Comparison of ENCODE assay signal across 15 cellular contexts in the genomic region with DNA sequence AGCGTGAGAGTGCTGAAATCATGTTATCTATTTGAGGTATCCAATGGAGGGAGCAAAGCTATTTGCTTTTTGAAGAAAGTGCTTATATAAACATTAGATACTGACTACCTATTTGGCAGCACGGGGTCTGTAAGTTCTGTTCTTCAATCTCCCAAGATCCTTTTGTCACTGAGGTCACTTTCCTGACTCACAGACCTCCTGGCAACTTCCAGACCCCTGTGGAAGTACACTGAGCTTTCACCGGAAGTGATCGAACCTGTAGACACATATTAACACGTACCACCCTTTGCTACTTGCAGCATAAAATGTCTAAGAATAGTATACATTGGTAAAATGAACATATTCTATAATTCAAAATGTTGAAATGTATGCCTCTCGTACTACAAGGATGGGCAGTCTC.
DNase-seq lines count a peak whose midpoint lies in the region; ATAC-seq, FAIRE-seq and TF ChIP-seq lines count a peak whose summit lies in the region.
"Had no signal": no experiment of that assay in that cellular context is flagged by ENCODE, and none has a peak within 500 bp of the region (broad histone marks: within the 10 kb centered on the region; RNA-seq: fewer than 3 reads in every experiment).

No MANE protein-coding gene starts in this region.

- no peak overlapping the region for H3K9ac ChIP-seq in astrocyte (ENCODE audit: low read length)
- H3K9ac ChIP-seq: BLaER1 treated with 17β-estradiol and CSF1 and Interleukin-3, amounts not matched to agents 10 nM and 100 nM had no signal

- H3K9me3 Mint-ChIP-seq in astrocyte (ENCODE audit: unreplicated experiment): peaks cover 11% of the 10 kb centered on the region
- H3K9me3 Mint-ChIP-seq in osteocyte (ENCODE audit: unreplicated experiment): peaks cover 18% of the 10 kb centered on the region

- peak; percentile 40 for DNase-seq in Daoy (ENCODE audit: low read depth)
- DNase-seq in astrocyte (ENCODE audit: low read depth): no peak
- DNase-seq in heart right ventricle: no peak
- no peak for DNase-seq in osteocyte (ENCODE audit: extremely low spot score, unreplicated experiment)
- no peak for DNase-seq in NCI-H146 treated with DMSO at 0.1 percent for 48 hours (lab: John Stamatoyannopoulos, UW; ENCODE audit: unreplicated experiment)
- DNase-seq in hippocampal formation (lab: John Stamatoyannopoulos, UW): no peak
- DNase-seq: ACHN; CD4-positive, CD25-positive, alpha-beta regulatory T cell; DMS 273 treated with DMSO at 0.1 percent for 48 hours had no signal

- H3K4me2 ChIP-seq in astrocyte (ENCODE audit: low read length): no peak overlapping the region

- no peaks in the 10 kb centered on the region for H3K36me3 ChIP-seq in astrocyte (ENCODE audit: insufficient read depth, low read length)
- no peaks in the 10 kb centered on the region for H3K36me3 ChIP-seq in heart right ventricle
- H3K36me3 ChIP-seq: BLaER1 treated with 17β-estradiol and CSF1 and Interleukin-3, amounts not matched to agents 10 nM and 100 nM had no signal

- H3K36me3 Mint-ChIP-seq in astrocyte (ENCODE audit: low read depth, unreplicated experiment) (no peaks in the 10 kb centered on the region), osteocyte (ENCODE audit: unreplicated experiment) (peaks cover 3% of the 10 kb centered on the region)
- H3K36me3 Mint-ChIP-seq: CD4-positive, CD25-positive, alpha-beta regulatory T cell had no signal

- ATAC-seq in heart right ventricle: peak in 1 of 8 donors; percentile 36
- ATAC-seq in GM18858 (IDR thresholded peaks at IDR 0.05; ENCODE audit: unreplicated experiment): no peak
- no peak for ATAC-seq in GM21367 (IDR thresholded peaks at IDR 0.05; ENCODE audit: unreplicated experiment)
- ATAC-seq: GM12878, HCT116 had no signal

- H3K27me3 Mint-ChIP-seq in astrocyte (ENCODE audit: low read depth, unreplicated experiment) (no peaks in the 10 kb centered on the region), osteocyte (ENCODE audit: unreplicated experiment) (no peaks in the 10 kb centered on the region)
- H3K27me3 Mint-ChIP-seq: CD4-positive, CD25-positive, alpha-beta regulatory T cell had no signal

- H3K4me1 ChIP-seq in astrocyte (ENCODE audit: insufficient read depth, low read length) (no peaks in the 10 kb centered on the region), heart right ventricle (peaks cover 0 to 5% (median 0%) of the 10 kb centered on the region in 9 donors)

- no peak for FAIRE-seq in astrocyte (lab: Jason Lieb, UNC)
- FAIRE-seq: GM12878, GM18507 had no signal

- H3K4me3 Mint-ChIP-seq in astrocyte (ENCODE audit: unreplicated experiment) (peak overlapping the region; percentile 37), osteocyte (ENCODE audit: unreplicated experiment) (no peak overlapping the region)
- H3K4me3 Mint-ChIP-seq: CD4-positive, CD25-positive, alpha-beta regulatory T cell had no signal

- H3K9me3 ChIP-seq in astrocyte (ENCODE audit: insufficient read depth, low read depth, low read length) (no peaks in the 10 kb centered on the region), heart right ventricle (peaks cover 0 to 32% (median 8%) of the 10 kb centered on the region in 11 donors)

- peak overlapping the region; percentile 42 for H3K27ac ChIP-seq in astrocyte (ENCODE audit: low read depth, low read length)
- H3K27ac ChIP-seq in heart right ventricle: peak overlapping the region in 8 of 10 donors; percentile 36 to 77 (median 52)
- H3K27ac ChIP-seq: BLaER1 treated with 17β-estradiol and CSF1 and Interleukin-3, amounts not matched to agents 10 nM and 100 nM had no signal

- H3K4me3 ChIP-seq in astrocyte (ENCODE audit: insufficient read depth, low read depth, low read length): no peak overlapping the region
- H3K4me3 ChIP-seq in heart right ventricle: no peak overlapping the region
- H3K4me3 ChIP-seq: BLaER1 treated with 17β-estradiol and CSF1 and Interleukin-3, amounts not matched to agents 10 nM and 100 nM; GM12878 had no signal

- no peaks in the 10 kb centered on the region for H3K79me2 ChIP-seq in astrocyte (ENCODE audit: insufficient read depth, low read length)

- H3K27ac Mint-ChIP-seq in astrocyte (ENCODE audit: unreplicated experiment) (peak overlapping the region; percentile 94), osteocyte (ENCODE audit: unreplicated experiment) (peak overlapping the region; percentile 70)
- H3K27ac Mint-ChIP-seq: CD4-positive, CD25-positive, alpha-beta regulatory T cell had no signal

- no peak for TF ChIP-seq CTCF in astrocyte (IDR thresholded peaks at IDR 0.05; ENCODE audit: insufficient read depth, low read depth, low read length)
- no peak for TF ChIP-seq CTCF in heart right ventricle (IDR thresholded peaks at IDR 0.05)
- TF ChIP-seq CTCF in osteocyte (IDR thresholded peaks at IDR 0.05): no peak

- 62 to 63% methylated on average over 6 of the region's 6 CpGs for WGBS in heart right ventricle, 2 donors

- intact Hi-C loops in heart right ventricle (cut with DNase I): no loop called here

- H3K27me3 ChIP-seq in astrocyte (ENCODE audit: insufficient read depth, low read length) (no peaks in the 10 kb centered on the region), heart right ventricle (no peaks in the 10 kb centered on the region)
- H3K27me3 ChIP-seq: BLaER1 treated with 17β-estradiol and CSF1 and Interleukin-3, amounts not matched to agents 10 nM and 100 nM had no signal

- H3K4me1 Mint-ChIP-seq in astrocyte (ENCODE audit: low read depth, unreplicated experiment) (peaks cover 32% of the 10 kb centered on the region), osteocyte (ENCODE audit: unreplicated experiment) (peaks cover 39% of the 10 kb centered on the region)
- H3K4me1 Mint-ChIP-seq: CD4-positive, CD25-positive, alpha-beta regulatory T cell had no signal

- H4K20me1 ChIP-seq in astrocyte (ENCODE audit: insufficient read depth, low read length): no peaks in the 10 kb centered on the region
- H4K20me1 ChIP-seq: BLaER1 treated with 17β-estradiol and CSF1 and Interleukin-3, amounts not matched to agents 10 nM and 100 nM had no signal

- H2AFZ ChIP-seq in astrocyte (ENCODE audit: low read depth, low read length): no peak overlapping the region
